In the genomic region with DNA sequence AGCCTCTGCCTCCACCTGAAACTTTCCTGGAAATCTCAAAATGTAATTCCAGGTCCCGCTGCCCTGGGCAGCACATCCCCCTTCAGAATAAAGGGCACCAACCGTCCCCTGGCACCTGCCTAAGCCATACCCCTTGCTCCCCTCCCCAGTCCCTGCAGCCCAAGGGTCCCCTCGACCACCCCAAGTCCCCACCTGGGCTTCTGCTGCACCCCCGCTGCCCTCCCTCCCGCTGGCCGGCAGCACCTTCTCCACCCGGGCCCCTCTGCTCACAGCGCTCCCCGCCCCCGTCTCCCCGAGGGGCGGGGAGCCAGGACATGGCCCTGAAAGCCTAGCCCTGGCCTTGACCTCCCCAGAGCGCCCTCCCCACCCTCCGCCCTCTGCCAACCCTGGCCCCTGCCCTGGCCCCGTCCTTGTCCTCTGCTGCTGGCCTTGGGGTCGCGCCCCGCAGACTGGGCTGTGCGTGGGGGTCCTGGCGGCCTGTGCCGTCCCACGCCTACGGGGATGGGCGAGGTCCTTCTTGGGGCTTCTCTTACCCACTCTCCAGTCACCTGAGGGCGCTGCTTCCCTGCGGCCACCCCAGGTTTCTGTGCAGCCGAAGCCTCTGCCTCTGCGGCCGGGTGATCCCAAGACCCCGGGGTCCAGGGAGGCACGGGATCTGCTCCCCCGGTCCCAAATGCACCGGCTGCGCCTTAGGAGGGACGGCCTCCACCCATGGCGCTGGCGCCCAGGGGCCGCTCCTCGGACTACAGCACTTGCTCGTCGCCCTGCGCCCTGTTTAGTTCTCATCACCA, we compare ENCODE assay signal across 17 cellular contexts. TPM values are rescaled to one million over a fixed set of nuclear protein-coding genes. Genes with fewer than 3 reads are reported as not detected.
DNase-seq lines count a peak whose midpoint lies in the region; ATAC-seq and TF ChIP-seq lines count a peak whose summit lies in the region.
"Had no signal": no experiment of that assay in that cellular context is flagged by ENCODE, and none has a peak within 500 bp of the region (broad histone marks: within the 10 kb centered on the region; RNA-seq: fewer than 3 reads in every experiment).

No MANE protein-coding gene starts in this region.

- H3K14ac ChIP-seq in neuronal stem cell (ENCODE audit: low read length) = no peak overlapping the region

- H4K91ac ChIP-seq in neuronal stem cell (ENCODE audit: low read depth, low read length, poor library complexity) = no peak overlapping the region

- H2AFZ ChIP-seq in SK-N-SH (ENCODE audit: low read depth) = no peak overlapping the region
- no peak overlapping the region for H2AFZ ChIP-seq in neuronal stem cell (ENCODE audit: low read length)

- TF ChIP-seq RAD21 in SK-N-SH (IDR thresholded peaks at IDR 0.05; ENCODE audit: low read length) = no peak

- no peak overlapping the region for H2AK5ac ChIP-seq in neuronal stem cell (ENCODE audit: low read depth, low read length)

- no peak overlapping the region for H2BK12ac ChIP-seq in neuronal stem cell (ENCODE audit: low read length)

- TF ChIP-seq POLR2A in GM15510 (IDR thresholded peaks at IDR 0.05; ENCODE audit: borderline replicate concordance, extremely low read depth, insufficient read length) = peak; percentile 23
- no peak for TF ChIP-seq POLR2A in testis (IDR thresholded peaks at IDR 0.05)

- no peaks in the 10 kb centered on the region for H3K27me3 ChIP-seq in SK-N-SH (ENCODE audit: insufficient read depth)
- no peaks in the 10 kb centered on the region for H3K27me3 ChIP-seq in neuronal stem cell (ENCODE audit: control insufficient read depth in 3 of 3, insufficient read depth in 3 of 3, low read depth in 1 of 3, low read length in 3 of 3)
- no peaks in the 10 kb centered on the region for H3K27me3 ChIP-seq in testis

- H3K4ac ChIP-seq in neuronal stem cell (ENCODE audit: low read length) = peak overlapping the region; percentile 61

- no peaks in the 10 kb centered on the region for H3K36me3 Mint-ChIP-seq in chondrocyte (ENCODE audit: low read depth)
- peaks cover 25% of the 10 kb centered on the region for H3K36me3 Mint-ChIP-seq in activated CD4-positive, alpha-beta T cell treated with anti-CD3 and anti-CD28 coated beads, Interleukin-2, amount 10 ng/mL, durations not matched to agents 24 days and 14 days (ENCODE audit: low read depth)

- intact Hi-C loops in activated CD4-positive, alpha-beta T cell treated with anti-CD3 and anti-CD28 coated beads, Interleukin-2, amount 10 ng/mL, durations not matched to agents 24 days and 14 days (cut with micrococcal nuclease) = loop anchor here (10.0 kb wide), 1 partner anchor 373 kb away; no protein-coding TSS in a partner anchor
- intact Hi-C loops in testis (cut with DNase I; ENCODE audit: low total_unique reads) = no loop called here

- no peaks in the 10 kb centered on the region for H4K20me1 ChIP-seq in SK-N-SH (ENCODE audit: insufficient read depth)

- H3K9me3 ChIP-seq in SK-N-SH (no peaks in the 10 kb centered on the region), neuronal stem cell (replicated peaks in 1 of 2; ENCODE audit: control insufficient read depth in 2 of 2, insufficient read depth in 1 of 2, low read depth in 1 of 2, low read length in 2 of 2) (peaks cover 0 to 5% of the 10 kb centered on the region in 2 donors), testis (no peaks in the 10 kb centered on the region)
- H3K9me3 ChIP-seq: HAP-1 had no signal

- no peak overlapping the region for H3K4me3 ChIP-seq in SK-N-SH (ENCODE audit: low read depth in 2 of 2, low read length in 1 of 2)
- no peak overlapping the region for H3K4me3 ChIP-seq in neuronal stem cell (ENCODE audit: low read length in 2 of 2)
- H3K4me3 ChIP-seq in testis = no peak overlapping the region
- H3K4me3 ChIP-seq: HAP-1 had no signal

- no peak for TF ChIP-seq CTCF in SK-N-SH (IDR thresholded peaks at IDR 0.05)
- no peak for TF ChIP-seq CTCF in chondrocyte (IDR thresholded peaks at IDR 0.05)
- no peak for TF ChIP-seq CTCF in testis (IDR thresholded peaks at IDR 0.05)

- H3K79me2 ChIP-seq in SK-N-SH (ENCODE audit: insufficient read depth) = peaks cover 1% of the 10 kb centered on the region; the same call in 1 of the 2 replicates

- H4K8ac ChIP-seq in neuronal stem cell (ENCODE audit: low read depth, low read length) = no peak overlapping the region

- peaks cover 2% of the 10 kb centered on the region for H3K79me1 ChIP-seq in neuronal stem cell (ENCODE audit: low read depth, low read length)

- H3K4me2 ChIP-seq in SK-N-SH (no peak overlapping the region), neuronal stem cell (ENCODE audit: insufficient read depth, low read length, poor library complexity, severe bottlenecking) (no peak overlapping the region)

- peaks cover 0 to 7% of the 10 kb centered on the region in 2 experiments; a peak in 1 of 4 replicates for H3K4me1 ChIP-seq in SK-N-SH (ENCODE audit: control insufficient read depth in 1 of 2, insufficient read depth in 2 of 2, low read depth in 1 of 2, low read length in 1 of 2)
- H3K4me1 ChIP-seq in neuronal stem cell (ENCODE audit: control insufficient read depth in 2 of 2, insufficient read depth in 1 of 2, low read depth in 1 of 2, low read length in 2 of 2) = peaks cover 0 to 4% of the 10 kb centered on the region in 2 donors
- H3K4me1 ChIP-seq in testis = peaks cover 7% of the 10 kb centered on the region
- H3K4me1 ChIP-seq: HAP-1 had no signal

- H3K9ac ChIP-seq in SK-N-SH (no peak overlapping the region), neuronal stem cell (ENCODE audit: low read depth, low read length, poor library complexity) (no peak overlapping the region)

- H3K27ac Mint-ChIP-seq in chondrocyte (ENCODE audit: unreplicated experiment) = no peak overlapping the region
- H3K27ac Mint-ChIP-seq in activated CD4-positive, alpha-beta T cell treated with anti-CD3 and anti-CD28 coated beads, Interleukin-2, amount 10 ng/mL, durations not matched to agents 24 days and 14 days = no peak overlapping the region

- peaks cover 9 to 22% of the 10 kb centered on the region in 2 experiments for H3K36me3 ChIP-seq in SK-N-SH (replicated peaks in 1 of 2; ENCODE audit: control insufficient read depth in 1 of 2, insufficient read depth in 2 of 2, low read length in 1 of 2)
- peaks cover 25 to 44% of the 10 kb centered on the region in 2 donors for H3K36me3 ChIP-seq in neuronal stem cell (replicated peaks in 1 of 2; ENCODE audit: control insufficient read depth in 2 of 2, insufficient read depth in 2 of 2, low read length in 2 of 2)
- no peaks in the 10 kb centered on the region for H3K36me3 ChIP-seq in testis (ENCODE audit: low read depth, missing control alignments)

- CTCF ChIA-PET in SK-N-SH (lab: Yijun Ruan, JAX) = no interaction called here

- H3F3A ChIP-seq in SK-N-SH (replicated peaks; ENCODE audit: insufficient read depth) = no peaks in the 10 kb centered on the region

- DNase-seq in SK-N-SH (peak; percentile 43), chondrocyte (ENCODE audit: low spot score) (peak; percentile 93), neuronal stem cell (ENCODE audit: low spot score) (no peak), putamen (ENCODE audit: low spot score) (no peak), testis (no peak)
- no peak for DNase-seq in activated CD4-positive, alpha-beta T cell treated with anti-CD3 and anti-CD28 coated beads, Interleukin-2, amount 10 ng/mL, durations not matched to agents 24 days and 14 days
- DNase-seq: naive B cell; NCI-H1092 treated with DMSO at 0.1 percent for 48 hours; NCI-H446; stimulated activated CD4-positive, alpha-beta T cell treated with anti-CD3 and anti-CD28 coated beads, Interleukin-4, amount 100 ng/mL, for 1 hour had no signal

- 89% methylated on average over 32 of the region's 42 CpGs for WGBS in SK-N-SH (ENCODE audit: low lambda C conversion rate)
- WGBS in neuronal stem cell (ENCODE audit: extremely low coverage in 2 of 2, insufficient read length in 2 of 2, insufficient replicate concordance in 1 of 2), 2 donors = no CpG with 5 or more reads among the region's 42 CpGs
- 60 to 61% methylated on average over 27 to 38 of the region's 42 CpGs for WGBS in testis, 2 donors

- no peak overlapping the region for H3K4me3 Mint-ChIP-seq in chondrocyte (ENCODE audit: unreplicated experiment)
- no peak overlapping the region for H3K4me3 Mint-ChIP-seq in activated CD4-positive, alpha-beta T cell treated with anti-CD3 and anti-CD28 coated beads, Interleukin-2, amount 10 ng/mL, durations not matched to agents 24 days and 14 days
- H3K4me3 Mint-ChIP-seq: activated T-helper 1 cell treated with anti-CD3 and anti-CD28 coated beads, Interleukin-12 subunit alpha, Interleukin-12 subunit beta, Interleukin-2, Interleukin-4 antibody, amounts not matched to agents 30 ng/mL and 10 ng/mL and 1 ng/mL, durations not matched to agents 14 hours and 24 hours and 36 hours; CD4-positive, alpha-beta T cell; naive B cell had no signal

- no peaks in the 10 kb centered on the region for H3K9me2 ChIP-seq in SK-N-SH

- H2BK15ac ChIP-seq in neuronal stem cell (ENCODE audit: low read length) = no peak overlapping the region

- peak overlapping the region; percentile 72 for H2BK5ac ChIP-seq in neuronal stem cell (ENCODE audit: low read length)

- H2BK120ac ChIP-seq in neuronal stem cell (ENCODE audit: low read depth, low read length) = no peak overlapping the region

- no peak for TF ChIP-seq EP300 in SK-N-SH (IDR thresholded peaks at IDR 0.05; ENCODE audit: borderline replicate concordance in 1 of 2, low read depth in 1 of 2, low read length in 1 of 2)

- peaks cover 19% of the 10 kb centered on the region for H3K27me3 Mint-ChIP-seq in chondrocyte (ENCODE audit: low read depth)
- H3K27me3 Mint-ChIP-seq in activated CD4-positive, alpha-beta T cell treated with anti-CD3 and anti-CD28 coated beads, Interleukin-2, amount 10 ng/mL, durations not matched to agents 24 days and 14 days = no peaks in the 10 kb centered on the region
- H3K27me3 Mint-ChIP-seq: CD4-positive, alpha-beta T cell; naive B cell had no signal

- H3K18ac ChIP-seq in neuronal stem cell (ENCODE audit: low read length) = no peak overlapping the region

- POLR2A ChIA-PET in SK-N-SH (lab: Yijun Ruan, JAX) = no interaction called here

- no peak for ATAC-seq in SK-N-SH treated with all-trans-retinoic acid at 6 μM for 48 hours

- peak overlapping the region; percentile 83 for H3K23ac ChIP-seq in neuronal stem cell (ENCODE audit: low read depth, low read length, poor library complexity)

- H3K4me1 Mint-ChIP-seq in chondrocyte (ENCODE audit: low read depth) = no peaks in the 10 kb centered on the region
- H3K4me1 Mint-ChIP-seq in activated CD4-positive, alpha-beta T cell treated with anti-CD3 and anti-CD28 coated beads, Interleukin-2, amount 10 ng/mL, durations not matched to agents 24 days and 14 days = peaks cover 12% of the 10 kb centered on the region

- H3K27ac ChIP-seq in SK-N-SH (ENCODE audit: low read depth in 2 of 2, low read length in 1 of 2) (no peak overlapping the region), neuronal stem cell (replicated peaks; ENCODE audit: low read length) (no peak overlapping the region), testis (no peak overlapping the region)
- H3K27ac ChIP-seq: VCaP had no signal

- no peaks in the 10 kb centered on the region for H3K9me3 Mint-ChIP-seq in chondrocyte (ENCODE audit: low read depth)
- no peaks in the 10 kb centered on the region for H3K9me3 Mint-ChIP-seq in activated CD4-positive, alpha-beta T cell treated with anti-CD3 and anti-CD28 coated beads, Interleukin-2, amount 10 ng/mL, durations not matched to agents 24 days and 14 days
- H3K9me3 Mint-ChIP-seq: activated T-helper 1 cell treated with anti-CD3 and anti-CD28 coated beads, Interleukin-12 subunit alpha, Interleukin-12 subunit beta, Interleukin-2, Interleukin-4 antibody, amounts not matched to agents 30 ng/mL and 10 ng/mL and 1 ng/mL, durations not matched to agents 14 hours and 24 hours and 36 hours; CD4-positive, alpha-beta T cell; IgD-negative memory B cell had no signal

RNA-seq across cellular contexts. Expression of gene WDR4, which starts 41.7 kb away (rescaled TPM):
- polyA plus RNA-seq in SK-N-SH (2012; rRNA removed) (21.8 and 26.5 TPM in 2 replicates), testis (ENCODE audit: insufficient read depth, low read depth, low replicate concordance) (14.2 TPM)
- 13.0 and 18.1 TPM in 2 replicates for polyA plus RNA-seq in SK-N-SH (2012; cell fraction: cytosol; rRNA removed)
- 36.3 and 54.9 TPM in 2 replicates for polyA plus RNA-seq in SK-N-SH (2012; cell fraction: nucleus; rRNA removed)
- total RNA-seq in chondrocyte (9.6 to 12.2 TPM (median 11.5 TPM) in 3 replicates), testis (10 to 100 TPM; 24.8 to 24.9 TPM)
- 6.2 TPM for polyA plus RNA-seq in neuronal stem cell (2013, experiment 1 of 2)
- 6.2 TPM for polyA plus RNA-seq in neuronal stem cell (2013, experiment 2 of 2)
- total RNA-seq in activated CD4-positive, alpha-beta T cell treated with anti-CD3 and anti-CD28 coated beads, Interleukin-2, amount 10 ng/mL, durations not matched to agents 24 days and 14 days = 73.5 and 75.1 TPM in 2 replicates

RNA-seq across cellular contexts. Expression of gene NDUFV3, which starts 55.5 kb away (rescaled TPM):
- 27.3 and 32.9 TPM in 2 replicates for polyA plus RNA-seq in SK-N-SH (2012; rRNA removed)
- 22.8 and 24.3 TPM in 2 replicates for polyA plus RNA-seq in SK-N-SH (2012; cell fraction: cytosol; rRNA removed)
- polyA plus RNA-seq in SK-N-SH (2012; cell fraction: nucleus; rRNA removed) = 26.2 and 27.4 TPM in 2 replicates
- 41.7 to 50.6 TPM (median 42.9 TPM) in 3 replicates for total RNA-seq in chondrocyte
- polyA plus RNA-seq in neuronal stem cell (2013, experiment 1 of 2) = 25.5 TPM
- polyA plus RNA-seq in neuronal stem cell (2013, experiment 2 of 2) = 25.6 TPM
- total RNA-seq in activated CD4-positive, alpha-beta T cell treated with anti-CD3 and anti-CD28 coated beads, Interleukin-2, amount 10 ng/mL, durations not matched to agents 24 days and 14 days = 41.2 and 41.7 TPM in 2 replicates
- 10 to 100 TPM; 37.8 to 53.3 TPM for total RNA-seq in testis
- 35.2 TPM for polyA plus RNA-seq in testis (ENCODE audit: insufficient read depth, low read depth, low replicate concordance)

Comparison
In these comparisons a context has a peak if more than half of its experiments do, and no peak if none do; other contexts are left out.
1. DNase-seq: peak in SK-N-SH (single experiment) and chondrocyte (single experiment); none in neuronal stem cell (single experiment), putamen (single experiment), activated CD4-positive, alpha-beta T cell treated with anti-CD3 and anti-CD28 coated beads, Interleukin-2, amount 10 ng/mL, durations not matched to agents 24 days and 14 days (single experiment) and testis (single experiment).